Comparison of ENCODE assay signal across 8 cellular contexts in genomic region chr14:73746540-73747385, GRCh38. TPM values are rescaled to one million over a fixed set of nuclear protein-coding genes. Genes with fewer than 3 reads are reported as not detected.
DNase-seq lines count a peak whose midpoint lies in the region; ATAC-seq, FAIRE-seq and TF ChIP-seq lines count a peak whose summit lies in the region.

No MANE protein-coding gene starts in this region.

- no peaks in the 10 kb centered on the region for H3K9me3 Mint-ChIP-seq in activated CD8-positive, alpha-beta memory T cell treated with anti-CD3 and anti-CD28 coated beads, Interleukin-2, amount 10 ng/mL, durations not matched to agents 7 days and 5 days (ENCODE audit: low read depth)

- H3K4me2 ChIP-seq in keratinocyte (ENCODE audit: control insufficient read depth, extremely low read depth, insufficient read depth, low read depth, low read length), result peak overlapping the region; percentile 31

- peaks cover 76% of the 10 kb centered on the region for H3K4me1 ChIP-seq in adipocyte (ENCODE audit: control insufficient read depth, insufficient read depth, low read length)
- H3K4me1 ChIP-seq in keratinocyte (ENCODE audit: control insufficient read depth, extremely low read depth, insufficient read depth, low read length), result peaks cover 93% of the 10 kb centered on the region
- peaks cover 0 to 100% (median 99%) of the 10 kb centered on the region in 4 donors for H3K4me1 ChIP-seq in tibial nerve

- H3K27me3 ChIP-seq in adipocyte (replicated peaks; ENCODE audit: control insufficient read depth, insufficient read depth, low read length), result no peaks in the 10 kb centered on the region
- H3K27me3 ChIP-seq in keratinocyte (ENCODE audit: control insufficient read depth, extremely low read depth, insufficient read depth, low read length), result no peaks in the 10 kb centered on the region
- H3K27me3 ChIP-seq in tibial nerve, result no peaks in the 10 kb centered on the region

- no peak for ATAC-seq in activated CD8-positive, alpha-beta memory T cell treated with anti-CD3 and anti-CD28 coated beads, Interleukin-2, amount 10 ng/mL, durations not matched to agents 7 days and 5 days

- H3K9me1 ChIP-seq in keratinocyte (ENCODE audit: control insufficient read depth, extremely low read depth, insufficient read depth, low read length), result peaks cover 14% of the 10 kb centered on the region

- H3K4me3 Mint-ChIP-seq in activated CD8-positive, alpha-beta memory T cell treated with anti-CD3 and anti-CD28 coated beads, Interleukin-2, amount 10 ng/mL, durations not matched to agents 7 days and 5 days, result peak overlapping the region; percentile 29

- H3K36me3 ChIP-seq in adipocyte (ENCODE audit: control insufficient read depth, insufficient read depth, low read length, severe bottlenecking) (no peaks in the 10 kb centered on the region), keratinocyte (ENCODE audit: control insufficient read depth in 2 of 2, extremely low read depth in 1 of 2, insufficient read depth in 2 of 2, low read length in 2 of 2) (peaks cover 3 to 9% of the 10 kb centered on the region in 2 experiments), tibial nerve (no peaks in the 10 kb centered on the region)

- H3K9ac ChIP-seq in adipocyte (ENCODE audit: low read length), result peak overlapping the region; percentile 38
- H3K9ac ChIP-seq in keratinocyte (ENCODE audit: control insufficient read depth, extremely low read depth, insufficient read depth, low read length), result peak overlapping the region; percentile 56

- H3K27ac Mint-ChIP-seq in activated CD8-positive, alpha-beta memory T cell treated with anti-CD3 and anti-CD28 coated beads, Interleukin-2, amount 10 ng/mL, durations not matched to agents 7 days and 5 days, result peak overlapping the region; percentile 92

- TF ChIP-seq CTCF in keratinocyte (optimal IDR thresholded peaks at IDR 0.05 in 1 of 3, IDR thresholded peaks at IDR 0.05 in 1 of 3, conservative IDR thresholded peaks at IDR 0.05 in 1 of 3; ENCODE audit: extremely low read depth in 1 of 3, insufficient read depth in 2 of 3, low read length in 3 of 3) (peak in 2 of 3 experiments; percentile 56 to 60), tibial nerve (IDR thresholded peaks at IDR 0.05) (peak in 1 of 5 experiments; percentile 25)

- no peak overlapping the region for H2AFZ ChIP-seq in keratinocyte (ENCODE audit: control insufficient read depth, low read length)

- dilution Hi-C loops in keratinocyte (cut with MboI; ENCODE audit: extremely low pct_ligation_motif_present, low sequenced_read_pairs), result loop anchor here (5.0 kb wide), 1 partner anchor 36 kb away; no protein-coding TSS in a partner anchor

- no peaks in the 10 kb centered on the region for H3K9me3 ChIP-seq in adipocyte (ENCODE audit: control insufficient read depth, low read length)
- H3K9me3 ChIP-seq in keratinocyte (ENCODE audit: control insufficient read depth, low read depth, low read length), result no peaks in the 10 kb centered on the region
- no peaks in the 10 kb centered on the region for H3K9me3 ChIP-seq in tibial nerve

- no peak for DNase-seq in activated CD8-positive, alpha-beta memory T cell treated with anti-CD3 and anti-CD28 coated beads, Interleukin-2, amount 10 ng/mL, durations not matched to agents 7 days and 5 days
- no peak for DNase-seq in activated CD8-positive, alpha-beta memory T cell treated with anti-CD3 and anti-CD28 coated beads, Interleukin-2, amount 50 U/mL, for 48 hours
- DNase-seq in adipocyte (ENCODE audit: low read depth) (no peak), keratinocyte (ENCODE audit: low read depth, low spot score) (no peak), tibial nerve (ENCODE audit: low spot score in 2 of 2) (no peak), GM19238 (ENCODE audit: insufficient read length, low spot score) (no peak), cerebellum (ENCODE audit: low spot score) (no peak)
- no peak for DNase-seq in activated effector memory CD4-positive, alpha-beta T cell treated with anti-CD3 and anti-CD28 coated beads, Interleukin-2, amount 50 U/mL, for 16 hours

- no peak for FAIRE-seq in keratinocyte (lab: Jason Lieb, UNC)

- H3K4me3 ChIP-seq in adipocyte (ENCODE audit: low read length) (no peak overlapping the region), keratinocyte (ENCODE audit: control insufficient read depth in 2 of 3, extremely low read depth in 1 of 3, insufficient read depth in 2 of 3, low read depth in 1 of 3, low read length in 3 of 3) (no peak overlapping the region), tibial nerve (no peak overlapping the region)

- no peak for TF ChIP-seq EP300 in tibial nerve (IDR thresholded peaks at IDR 0.05)

- CTCF ChIA-PET in activated CD8-positive, alpha-beta memory T cell treated with anti-CD3 and anti-CD28 coated beads, Interleukin-2, amount 10 ng/mL, durations not matched to agents 7 days and 5 days (lab: Charles Lee), result interaction anchor here (0.8 to 10.1 kb wide), 6 partner anchors 8 to 80 kb away, joined by 3 to 118 read pairs (median 40); a partner anchor contains a TSS

- peaks cover 98% of the 10 kb centered on the region for H3K79me2 ChIP-seq in keratinocyte (ENCODE audit: control insufficient read depth, insufficient read depth, low read length)

- peaks cover 10% of the 10 kb centered on the region for H3K36me3 Mint-ChIP-seq in activated CD8-positive, alpha-beta memory T cell treated with anti-CD3 and anti-CD28 coated beads, Interleukin-2, amount 10 ng/mL, durations not matched to agents 7 days and 5 days

- H3K27ac ChIP-seq in keratinocyte (ENCODE audit: control insufficient read depth, insufficient read depth, low read length) (peak overlapping the region; percentile 89), tibial nerve (peak overlapping the region in 3 of 4 donors; percentile 80 to 99 (median 87))

- H3K4me1 Mint-ChIP-seq in activated CD8-positive, alpha-beta memory T cell treated with anti-CD3 and anti-CD28 coated beads, Interleukin-2, amount 10 ng/mL, durations not matched to agents 7 days and 5 days, result peaks cover 99% of the 10 kb centered on the region

- peaks cover 3% of the 10 kb centered on the region for H4K20me1 ChIP-seq in keratinocyte (ENCODE audit: control insufficient read depth, extremely low read depth, insufficient read depth, low read length)

- TF ChIP-seq POLR2A in tibial nerve (IDR thresholded peaks at IDR 0.05), result no peak

- WGBS in tibial nerve, 2 donors, result 36 to 46% methylated on average over 5 of the region's 5 CpGs

- H3K27me3 Mint-ChIP-seq in activated CD8-positive, alpha-beta memory T cell treated with anti-CD3 and anti-CD28 coated beads, Interleukin-2, amount 10 ng/mL, durations not matched to agents 7 days and 5 days, result no peaks in the 10 kb centered on the region

RNA-seq across cellular contexts. Expression of gene PNMA1, which starts 32.6 kb away (rescaled TPM):
- 10 to 100 TPM; 27.1 to 36.6 TPM for total RNA-seq in activated CD8-positive, alpha-beta memory T cell treated with anti-CD3 and anti-CD28 coated beads, Interleukin-2, amount 10 ng/mL, durations not matched to agents 7 days and 5 days
- 5.9 to 16.8 TPM (median 8.2 TPM) in 3 replicates for polyA plus RNA-seq in keratinocyte
- polyA plus RNA-seq in keratinocyte (2011; ENCODE audit: low read depth), result 12.9 TPM
- polyA plus RNA-seq in keratinocyte (2011; cell fraction: cytosol; rRNA removed), result 10.9 and 12.3 TPM in 2 replicates
- 24.4 and 25.3 TPM in 2 replicates for polyA plus RNA-seq in keratinocyte (2011; cell fraction: nucleus; rRNA removed)
- polyA plus RNA-seq in keratinocyte (2012; ENCODE audit: low replicate concordance), result 19.9 and 21.2 TPM in 2 replicates
- polyA minus RNA-seq in keratinocyte, result 3.5 to 6.1 TPM (median 5.5 TPM) in 3 replicates
- 7.5 TPM for polyA minus RNA-seq in keratinocyte (2011; cell fraction: cytosol; rRNA and poly(A)+ RNA removed)
- 6.1 and 8.4 TPM in 2 replicates for polyA minus RNA-seq in keratinocyte (2011; cell fraction: nucleus; rRNA and poly(A)+ RNA removed)
- total RNA-seq in tibial nerve (10 to 100 TPM; 21.2 to 43.5 (median 34.2) TPM), cerebellum (69.8 TPM)
